8 cellular contexts compared by ENCODE assay signal in genomic region chr20:50572922-50573777, GRCh38.
DNase-seq lines count a peak whose midpoint lies in the region; ATAC-seq, FAIRE-seq and TF ChIP-seq lines count a peak whose summit lies in the region.

No MANE protein-coding gene starts in this region.

- no peak for ATAC-seq in memory B cell (ENCODE audit: low read depth)
- ATAC-seq in HG02571 (IDR thresholded peaks at IDR 0.05; ENCODE audit: unreplicated experiment): no peak
- no peak for ATAC-seq in GM21447 (IDR thresholded peaks at IDR 0.05; ENCODE audit: unreplicated experiment)
- no peak for ATAC-seq in GM21390 (IDR thresholded peaks at IDR 0.05; ENCODE audit: unreplicated experiment)

- H3K4me3 Mint-ChIP-seq in astrocyte (ENCODE audit: unreplicated experiment) (no peak overlapping the region), memory B cell (no peak overlapping the region)

- H3K36me3 Mint-ChIP-seq in astrocyte (ENCODE audit: low read depth, unreplicated experiment) (peaks cover 25% of the 10 kb centered on the region), memory B cell (peaks cover 36% of the 10 kb centered on the region)

- H3K4me3 ChIP-seq in AG04449 (ENCODE audit: low read depth, low read length): no peak overlapping the region
- H3K4me3 ChIP-seq in astrocyte (ENCODE audit: insufficient read depth, low read depth, low read length): no peak overlapping the region

- POLR2A ChIA-PET in AG04449 (lab: Yijun Ruan, JAX): interaction anchor here (1.0 to 1.4 kb wide), 2 partner anchors 63 to 382 kb away, joined by 5 to 6 read pairs; partner anchors contain the start of genes CEBPB and PTPN1

- peaks cover 35% of the 10 kb centered on the region for H3K4me1 ChIP-seq in astrocyte (ENCODE audit: insufficient read depth, low read length)

- DNase-seq in AG04449 (ENCODE audit: low read depth, low spot score) (peak; percentile 44), HS-5 (ENCODE audit: low read depth) (peak; percentile 91), astrocyte (ENCODE audit: low read depth) (peak; percentile 59), memory B cell (ENCODE audit: low spot score in 2 of 2) (no peak), iPS-NIHi11 (ENCODE audit: low spot score) (no peak)

- TF ChIP-seq CTCF in AG04449 (IDR thresholded peaks at IDR 0.05; ENCODE audit: insufficient read depth, low read length, missing control alignments): no peak
- no peak for TF ChIP-seq CTCF in astrocyte (IDR thresholded peaks at IDR 0.05; ENCODE audit: insufficient read depth, low read depth, low read length)

- H3K9me3 Mint-ChIP-seq in astrocyte (ENCODE audit: unreplicated experiment) (no peaks in the 10 kb centered on the region), memory B cell (no peaks in the 10 kb centered on the region)

- H3K9ac ChIP-seq in astrocyte (ENCODE audit: low read length): peak overlapping the region; percentile 12

- H3K27me3 ChIP-seq in astrocyte (ENCODE audit: insufficient read depth, low read length): no peaks in the 10 kb centered on the region

- no peak for FAIRE-seq in astrocyte (lab: Jason Lieb, UNC)

- H3K27me3 Mint-ChIP-seq in astrocyte (ENCODE audit: low read depth, unreplicated experiment): no peaks in the 10 kb centered on the region
- no peaks in the 10 kb centered on the region for H3K27me3 Mint-ChIP-seq in memory B cell

- H3K27ac Mint-ChIP-seq in astrocyte (ENCODE audit: unreplicated experiment) (peak overlapping the region; percentile 66), memory B cell (peak overlapping the region; percentile 74)

- peak overlapping the region; percentile 38 for H3K4me2 ChIP-seq in astrocyte (ENCODE audit: low read length)

- H3K79me2 ChIP-seq in astrocyte (ENCODE audit: insufficient read depth, low read length): peaks cover 59% of the 10 kb centered on the region

- H3K27ac ChIP-seq in astrocyte (ENCODE audit: low read depth, low read length): peak overlapping the region; percentile 23

- peaks cover 39% of the 10 kb centered on the region for H3K4me1 Mint-ChIP-seq in astrocyte (ENCODE audit: low read depth, unreplicated experiment)
- H3K4me1 Mint-ChIP-seq in memory B cell: peaks cover 39% of the 10 kb centered on the region

- no peak overlapping the region for H2AFZ ChIP-seq in astrocyte (ENCODE audit: low read depth, low read length)

- H3K36me3 ChIP-seq in astrocyte (ENCODE audit: insufficient read depth, low read length): peaks cover 36% of the 10 kb centered on the region

- no peaks in the 10 kb centered on the region for H3K9me3 ChIP-seq in astrocyte (ENCODE audit: insufficient read depth, low read depth, low read length)

- H4K20me1 ChIP-seq in astrocyte (ENCODE audit: insufficient read depth, low read length): peaks cover 67% of the 10 kb centered on the region

- CTCF ChIA-PET in AG04449 (lab: Yijun Ruan, JAX): interaction anchor here (0.9 to 9.3 kb wide), 16 partner anchors 10 to 394 kb away, joined by 3 to 113 read pairs (median 6); partner anchors contain the start of gene CEBPB

Comparison
In these comparisons a context has a peak if more than half of its experiments do, and no peak if none do; other contexts are left out.
1. DNase-seq: peak in AG04449 (single experiment), HS-5 (single experiment) and astrocyte (single experiment); none in memory B cell (0 of 2) and iPS-NIHi11 (single experiment).